In genomic region chr1:181114574-181115366, GRCh38 we compare ENCODE assay signal across 21 cellular contexts. TPM values are rescaled to one million over a fixed set of nuclear protein-coding genes. Genes with fewer than 3 reads are reported as not detected.
DNase-seq lines count a peak whose midpoint lies in the region; ATAC-seq and TF ChIP-seq lines count a peak whose summit lies in the region.
"Had no signal": no experiment of that assay in that cellular context is flagged by ENCODE, and none has a peak within 500 bp of the region (broad histone marks: within the 10 kb centered on the region; RNA-seq: fewer than 3 reads in every experiment).

No MANE protein-coding gene starts in this region.

- H3F3A ChIP-seq in GM23338 (replicated peaks; ENCODE audit: low read depth): no peaks in the 10 kb centered on the region

- TF ChIP-seq CTCF in GM23338 (conservative IDR thresholded peaks at IDR 0.05; ENCODE audit: low read depth in 2 of 2) (no peak), Panc1 (IDR thresholded peaks at IDR 0.05) (no peak), brain microvascular endothelial cell (IDR thresholded peaks at IDR 0.05; ENCODE audit: low read depth, low read length, missing control alignments) (no peak)

- H3K4me1 ChIP-seq in GM23338 (ENCODE audit: insufficient read depth) (peaks cover 11% of the 10 kb centered on the region; the same call in 1 of the 2 replicates), Panc1 (ENCODE audit: control insufficient read depth, insufficient read depth, low read length) (peaks cover 56% of the 10 kb centered on the region), esophagus (ENCODE audit: control insufficient read depth in 2 of 2, insufficient read depth in 2 of 2, low read length in 1 of 2) (peaks cover 2 to 37% of the 10 kb centered on the region in 2 donors), trophoblast cell (ENCODE audit: control insufficient read depth in 1 of 2, insufficient read depth in 2 of 2, low read length in 2 of 2) (peaks cover 31 to 43% of the 10 kb centered on the region in 2 experiments)

- no peak overlapping the region for H3K9ac ChIP-seq in trophoblast cell (ENCODE audit: low read length)
- H3K9ac ChIP-seq: BLaER1 had no signal

- intact Hi-C loops in Panc1 (cut with micrococcal nuclease; ENCODE audit: unreplicated experiment): no loop called here

- no peak overlapping the region for H3K4me2 ChIP-seq in GM23338
- no peak overlapping the region for H3K4me2 ChIP-seq in trophoblast cell (ENCODE audit: low read length)
- H3K4me2 ChIP-seq: BLaER1 had no signal

- CTCF ChIA-PET in Panc1 (lab: Charles Lee): interaction anchor here (1.2 kb wide), 1 partner anchor 9 kb away, joined by 6 read pairs; no protein-coding TSS in a partner anchor

- no peak overlapping the region for H2AFZ ChIP-seq in GM23338
- H2AFZ ChIP-seq in trophoblast cell (ENCODE audit: insufficient read depth, low read length, poor library complexity): no peak overlapping the region

- DNase-seq in GM23338 (ENCODE audit: low spot score) (no peak), Panc1 (ENCODE audit: low read depth, low spot score) (no peak), trophoblast cell (peak in 1 of 2 donors; percentile 43), brain microvascular endothelial cell (no peak), NCI-H345 treated with DMSO at 0.1 percent for 48 hours (lab: John Stamatoyannopoulos, UW; ENCODE audit: unreplicated experiment) (no peak)
- DNase-seq in activated CD8-positive, alpha-beta memory T cell treated with anti-CD3 and anti-CD28 coated beads, Interleukin-2, amount 50 U/mL, for 48 hours: no peak
- DNase-seq: CD4-positive, alpha-beta memory T cell; DMS79; H7; Kasumi-1; MG63; NCI-H1048; NCI-H1436; NCI-H2081; NCI-H510A treated with DMSO at 0.1 percent for 48 hours; NCI-H774; OCI-M1 had no signal

- H3K18ac ChIP-seq in trophoblast cell (ENCODE audit: low read length): no peak overlapping the region

- no peaks in the 10 kb centered on the region for H3K9me3 ChIP-seq in Panc1 (ENCODE audit: control insufficient read depth, insufficient read depth, low read depth, low read length)
- no peaks in the 10 kb centered on the region for H3K9me3 ChIP-seq in esophagus (ENCODE audit: control insufficient read depth in 2 of 2, insufficient read depth in 1 of 2, low read depth in 1 of 2, low read length in 1 of 2)
- peaks cover 2% of the 10 kb centered on the region for H3K9me3 ChIP-seq in trophoblast cell (ENCODE audit: insufficient read depth, low read depth, low read length)
- H3K9me3 ChIP-seq: BLaER1, MG63, SJSA1 had no signal

- no peak overlapping the region for H2BK5ac ChIP-seq in trophoblast cell (ENCODE audit: low read depth, low read length, poor library complexity)

- in situ Hi-C loops in Panc1 (cut with HindIII; ENCODE audit: low pct_unique_long_range_greater_than_20kb, low sequenced_read_pairs) (no loop called here), brain microvascular endothelial cell (cut with HindIII; ENCODE audit: low pct_ligation_motif_present, low sequenced_read_pairs) (no loop called here)

- POLR2A ChIA-PET in Panc1 (lab: Charles Lee): no interaction called here

- no peaks in the 10 kb centered on the region for H3K9me2 ChIP-seq in GM23338 (ENCODE audit: insufficient read depth)

- H2BK120ac ChIP-seq in trophoblast cell (ENCODE audit: insufficient read depth, low read length, poor library complexity): no peak overlapping the region

- H4K91ac ChIP-seq in trophoblast cell (ENCODE audit: low read depth, low read length): no peak overlapping the region

- no peak overlapping the region for H3K14ac ChIP-seq in trophoblast cell (ENCODE audit: low read length)

- H4K20me1 ChIP-seq in GM23338 (replicated peaks; ENCODE audit: insufficient read depth): no peaks in the 10 kb centered on the region
- H4K20me1 ChIP-seq: BLaER1 had no signal

- no TSS peak for BruUV-seq in Panc1 (replicated peaks; lab: Mats Ljungman, UMichigan)

- peaks cover 17% of the 10 kb centered on the region for H3K27me3 Mint-ChIP-seq in GM23338 (ENCODE audit: insufficient read depth, low read depth, poor library complexity)
- H3K27me3 Mint-ChIP-seq: CD4-positive, alpha-beta memory T cell had no signal

- peaks cover 23% of the 10 kb centered on the region for H3K79me1 ChIP-seq in trophoblast cell (ENCODE audit: low read length)

- H3K4ac ChIP-seq in trophoblast cell (ENCODE audit: low read depth, low read length): no peak overlapping the region

- no peak overlapping the region for H3K27ac ChIP-seq in GM23338 (ENCODE audit: low read depth)
- H3K27ac ChIP-seq in Panc1 (ENCODE audit: low read length): peak overlapping the region; percentile 35; the same call in 1 of the 2 replicates
- H3K27ac ChIP-seq in esophagus (ENCODE audit: low read depth in 2 of 2, low read length in 1 of 2): peak overlapping the region; percentile 30 to 61
- H3K27ac ChIP-seq in trophoblast cell (ENCODE audit: low read depth, low read length): no peak overlapping the region
- no peak overlapping the region for H3K27ac ChIP-seq in brain microvascular endothelial cell
- H3K27ac ChIP-seq: BLaER1, SJSA1 had no signal

- no peak overlapping the region for H4K12ac ChIP-seq in trophoblast cell (ENCODE audit: low read depth, low read length)

- no peak overlapping the region for H3K23ac ChIP-seq in trophoblast cell (ENCODE audit: low read length)

- ATAC-seq in GM23338 (no peak), Panc1 (no peak)

- H3K27ac Mint-ChIP-seq in GM23338: no peak overlapping the region
- H3K27ac Mint-ChIP-seq: CD4-positive, alpha-beta memory T cell had no signal

- H3K79me2 ChIP-seq in GM23338 (replicated peaks; ENCODE audit: insufficient read depth) (no peaks in the 10 kb centered on the region), trophoblast cell (ENCODE audit: control insufficient read depth, insufficient read depth, low read length, poor library complexity) (peaks cover 3% of the 10 kb centered on the region)

- H2AK5ac ChIP-seq in trophoblast cell (ENCODE audit: low read length): no peak overlapping the region

- no peaks in the 10 kb centered on the region for H3K36me3 Mint-ChIP-seq in GM23338 (ENCODE audit: low read depth)
- H3K36me3 Mint-ChIP-seq: CD4-positive, alpha-beta memory T cell had no signal

- H3K27me3 ChIP-seq in GM23338 (ENCODE audit: insufficient read depth) (0 out of 2 replicates have a peak, but pooled peaks cover 10% of the 10 kb centered on the region), Panc1 (ENCODE audit: control insufficient read depth, insufficient read depth, low read length) (no peaks in the 10 kb centered on the region), esophagus (ENCODE audit: control insufficient read depth in 1 of 2, insufficient read depth in 2 of 2, low read length in 2 of 2) (no peaks in the 10 kb centered on the region), trophoblast cell (ENCODE audit: insufficient read depth, low read length) (no peaks in the 10 kb centered on the region), brain microvascular endothelial cell (replicated peaks) (no peaks in the 10 kb centered on the region)
- H3K27me3 ChIP-seq: BLaER1, MG63, SJSA1 had no signal

- peak overlapping the region; percentile 12 for H2BK12ac ChIP-seq in trophoblast cell (ENCODE audit: low read length)

- H3K4me1 Mint-ChIP-seq in GM23338: peaks cover 34% of the 10 kb centered on the region

- no peaks in the 10 kb centered on the region for H3K36me3 ChIP-seq in GM23338 (ENCODE audit: insufficient read depth)
- no peaks in the 10 kb centered on the region for H3K36me3 ChIP-seq in Panc1 (ENCODE audit: control insufficient read depth, insufficient read depth, low read length)
- H3K36me3 ChIP-seq in esophagus (ENCODE audit: control insufficient read depth in 2 of 2, insufficient read depth in 2 of 2, low read length in 1 of 2): no peaks in the 10 kb centered on the region
- no peaks in the 10 kb centered on the region for H3K36me3 ChIP-seq in trophoblast cell (ENCODE audit: control insufficient read depth in 1 of 2, insufficient read depth in 2 of 2, low read length in 2 of 2)
- no peaks in the 10 kb centered on the region for H3K36me3 ChIP-seq in brain microvascular endothelial cell (replicated peaks)
- H3K36me3 ChIP-seq: BLaER1, MG63, SJSA1 had no signal

- 77 to 80% methylated on average over 11 of the region's 11 CpGs for WGBS in esophagus, 2 donors
- WGBS in trophoblast cell (ENCODE audit: extremely low coverage, insufficient coverage, insufficient read length): no CpG with 5 or more reads among the region's 11 CpGs

- H4K8ac ChIP-seq in trophoblast cell (ENCODE audit: low read depth, low read length): no peak overlapping the region

- H3K4me3 ChIP-seq in GM23338: no peak overlapping the region
- no peak overlapping the region for H3K4me3 ChIP-seq in Panc1 (ENCODE audit: low read depth in 2 of 2, low read length in 2 of 2)
- H3K4me3 ChIP-seq in esophagus (ENCODE audit: low read depth in 1 of 2, low read length in 2 of 2): no peak overlapping the region
- no peak overlapping the region for H3K4me3 ChIP-seq in trophoblast cell (ENCODE audit: low read depth, low read length)
- H3K4me3 ChIP-seq in brain microvascular endothelial cell (ENCODE audit: low read depth, low read length): no peak overlapping the region
- H3K4me3 ChIP-seq: BLaER1, MG63, SJSA1 had no signal

- H3K9me3 Mint-ChIP-seq in GM23338: no peaks in the 10 kb centered on the region
- H3K9me3 Mint-ChIP-seq: CD4-positive, alpha-beta memory T cell; IgD-negative memory B cell had no signal

- H3K4me3 Mint-ChIP-seq in GM23338: no peak overlapping the region
- H3K4me3 Mint-ChIP-seq: CD4-positive, alpha-beta memory T cell; IgD-negative memory B cell had no signal

RNA-seq across cellular contexts. Expression of gene IER5, which starts 26.3 kb away (rescaled TPM):
- 8.3 and 9.5 TPM in 2 replicates for total RNA-seq in GM23338 (2014; rRNA removed; shearing (Covaris generic))
- polyA plus RNA-seq in GM23338 (2016; fragmentation: Nextera tagmentation; extraction: Ambion mirVana) (3.8 and 4.6 TPM in 2 replicates), esophagus (10 to 100 TPM; 16.7 to 27.2 TPM)
- 20.4 TPM for total RNA-seq in Panc1 (2021; ENCODE audit: unreplicated experiment)
- 14.2 TPM for polyA plus RNA-seq in Panc1 (2012; ENCODE audit: insufficient read length)
- polyA plus RNA-seq in trophoblast cell (2013): 9.0 and 9.8 TPM in 2 replicates

Comparison
In these comparisons a context has a peak if more than half of its experiments do, and no peak if none do; other contexts are left out.
1. H3K27ac ChIP-seq: peak in Panc1 (single experiment) and esophagus (2 of 2); none in GM23338 (single experiment), trophoblast cell (single experiment) and brain microvascular endothelial cell (single experiment).